ENCODE assay signal across 1 cellular context in genomic region chr1:33433509-33434362, GRCh38.
TF ChIP-seq lines count a peak whose summit lies in the region.

No MANE protein-coding gene starts in this region.

TF ChIP-seq in HepG2, 621 proteins besides CTCF, POLR2A, EP300 and RAD21 (continued from another document):
- TF ChIP-seq ZNF281 (CRISPR knock-in tag; IDR thresholded peaks at IDR 0.05; ENCODE audit: borderline replicate concordance) (peak; percentile 47; the same call in 1 of the 2 replicates), ZNF260 (CRISPR knock-in tag; IDR thresholded peaks at IDR 0.05; ENCODE audit: borderline replicate concordance, low read depth) (no peak), FOSL1 (CRISPR knock-in tag; IDR thresholded peaks at IDR 0.05; ENCODE audit: borderline replicate concordance) (peak; percentile 68; the same call in 1 of the 2 replicates), SALL1 (CRISPR knock-in tag; IDR thresholded peaks at IDR 0.05) (peak; percentile 28; the same call in 1 of the 2 replicates), GRHL1 (CRISPR knock-in tag; conservative IDR thresholded peaks at IDR 0.05) (no peak), FOSL2 (CRISPR knock-in tag; IDR thresholded peaks at IDR 0.05) (peak; percentile 98), ZNF841 (CRISPR knock-in tag; IDR thresholded peaks at IDR 0.05; ENCODE audit: borderline replicate concordance) (no peak), MED1 (CRISPR knock-in tag; IDR thresholded peaks at IDR 0.05) (peak; percentile 56), ZFP36 (IDR thresholded peaks at IDR 0.05; ENCODE audit: borderline replicate concordance, low read depth, low read length, partially characterized antibody) (no peak), FOXP1 (IDR thresholded peaks at IDR 0.05) (no peak), FOXP1 (CRISPR knock-in tag; IDR thresholded peaks at IDR 0.05) (peak; percentile 77), MIXL1 (CRISPR knock-in tag; IDR thresholded peaks at IDR 0.05) (0 out of 2 replicates have a peak, but pooled peaks have one; percentile 18), SOX5 (CRISPR knock-in tag; IDR thresholded peaks at IDR 0.05; ENCODE audit: borderline replicate concordance) (peak; percentile 46; the same call in 1 of the 2 replicates), ATF3 (CRISPR knock-in tag; IDR thresholded peaks at IDR 0.05) (peak; percentile 69), JUNB (CRISPR knock-in tag; IDR thresholded peaks at IDR 0.05; ENCODE audit: borderline replicate concordance) (peak; percentile 80), ZNF225 (CRISPR knock-in tag; IDR thresholded peaks at IDR 0.05) (no peak), MTERF4 (CRISPR knock-in tag; IDR thresholded peaks at IDR 0.05) (no peak), ELF1 (CRISPR knock-in tag; IDR thresholded peaks at IDR 0.05) (peak; percentile 48; the same call in 1 of the 2 replicates), SAP130 (CRISPR knock-in tag; IDR thresholded peaks at IDR 0.05; ENCODE audit: low read depth) (peak; percentile 73), TCF12 (IDR thresholded peaks at IDR 0.05) (no peak), TCF12 (CRISPR knock-in tag; IDR thresholded peaks at IDR 0.05) (no peak), BRCA1 (CRISPR knock-in tag; IDR thresholded peaks at IDR 0.05) (no peak), HHEX (CRISPR knock-in tag; IDR thresholded peaks at IDR 0.05) (peak; percentile 42; the same call in 1 of the 2 replicates), ATRX (CRISPR knock-in tag; IDR thresholded peaks at IDR 0.05; ENCODE audit: borderline replicate concordance) (no peak), GABPA (IDR thresholded peaks at IDR 0.05; ENCODE audit: low read depth, low read length) (no peak), GABPA (CRISPR knock-in tag; IDR thresholded peaks at IDR 0.05; ENCODE audit: low read depth) (peak; percentile 47), NAIF1 (CRISPR knock-in tag; IDR thresholded peaks at IDR 0.05; ENCODE audit: borderline replicate concordance) (no peak), ARNT2 (CRISPR knock-in tag; IDR thresholded peaks at IDR 0.05; ENCODE audit: low read depth) (no peak), RXRB (CRISPR knock-in tag; IDR thresholded peaks at IDR 0.05; ENCODE audit: borderline replicate concordance) (peak; percentile 55; the same call in 1 of the 2 replicates), MED13 (CRISPR knock-in tag; IDR thresholded peaks at IDR 0.05) (no peak)
